In genomic region chrX:106999002-106999975, GRCh38 we compare ENCODE assay signal across 8 cellular contexts. TPM values are rescaled to one million over a fixed set of nuclear protein-coding genes. Genes with fewer than 3 reads are reported as not detected.
DNase-seq lines count a peak whose midpoint lies in the region; ATAC-seq and TF ChIP-seq lines count a peak whose summit lies in the region.

No MANE protein-coding gene starts in this region.

- H3K4me1 Mint-ChIP-seq in endothelial cell (ENCODE audit: unreplicated experiment) = no peaks in the 10 kb centered on the region
- peaks cover 0 to 10% of the 10 kb centered on the region in 2 donors for H3K4me1 Mint-ChIP-seq in stimulated activated naive B cell treated with anti-CD40 and anti-IgM and Interleukin-4, amounts not matched to agents 10 μg/mL and 1 μg/mL and 100 μg/mL, for 72 hours

- H3K27me3 Mint-ChIP-seq in endothelial cell (ENCODE audit: unreplicated experiment) = no peaks in the 10 kb centered on the region
- H3K27me3 Mint-ChIP-seq in stimulated activated naive B cell treated with anti-CD40 and anti-IgM and Interleukin-4, amounts not matched to agents 10 μg/mL and 1 μg/mL and 100 μg/mL, for 72 hours = peaks cover 7 to 9% of the 10 kb centered on the region in 2 donors

- H3K36me3 Mint-ChIP-seq in endothelial cell (ENCODE audit: low read depth, unreplicated experiment) = no peaks in the 10 kb centered on the region
- H3K36me3 Mint-ChIP-seq in stimulated activated naive B cell treated with anti-CD40 and anti-IgM and Interleukin-4, amounts not matched to agents 10 μg/mL and 1 μg/mL and 100 μg/mL, for 72 hours = no peaks in the 10 kb centered on the region

- no peak for TF ChIP-seq CTCF in endothelial cell (IDR thresholded peaks at IDR 0.05; ENCODE audit: unreplicated experiment)

- H3K27ac Mint-ChIP-seq in endothelial cell (ENCODE audit: unreplicated experiment) = no peak overlapping the region
- peak overlapping the region; percentile 63 for H3K27ac Mint-ChIP-seq in stimulated activated naive B cell treated with anti-CD40 and anti-IgM and Interleukin-4, amounts not matched to agents 10 μg/mL and 1 μg/mL and 100 μg/mL, for 72 hours

- no peaks in the 10 kb centered on the region for H3K9me3 Mint-ChIP-seq in endothelial cell (ENCODE audit: unreplicated experiment)
- H3K9me3 Mint-ChIP-seq in stimulated activated naive B cell treated with anti-CD40 and anti-IgM and Interleukin-4, amounts not matched to agents 10 μg/mL and 1 μg/mL and 100 μg/mL, for 72 hours = peaks cover 0 to 4% of the 10 kb centered on the region in 2 donors

- DNase-seq in SIG-M5 treated with dmso at 0.1 percent for 504 hours (lab: John Stamatoyannopoulos, UW; ENCODE audit: unreplicated experiment) (peak; percentile 22), SIG-M5 (lab: John Stamatoyannopoulos, UW) (no peak), NCI-H446 treated with DMSO at 0.1 percent for 48 hours (lab: John Stamatoyannopoulos, UW) (peak; percentile 3), endothelial cell (ENCODE audit: low spot score) (peak; percentile 19), middle frontal gyrus (ENCODE audit: extremely low spot score, low spot score) (peak; percentile 8)
- DNase-seq in activated CD8-positive, alpha-beta memory T cell treated with anti-CD3 and anti-CD28 coated beads, Interleukin-2, amount 50 U/mL, for 4 hours = peak; percentile 39
- no peak for DNase-seq in stimulated activated naive B cell treated with anti-CD40 and anti-IgM and Interleukin-4, amounts not matched to agents 10 μg/mL and 1 μg/mL and 100 μg/mL, for 72 hours

- H3K4me3 Mint-ChIP-seq in endothelial cell (ENCODE audit: unreplicated experiment) = peak overlapping the region; percentile 81
- peak overlapping the region; percentile 86 to 88 for H3K4me3 Mint-ChIP-seq in stimulated activated naive B cell treated with anti-CD40 and anti-IgM and Interleukin-4, amounts not matched to agents 10 μg/mL and 1 μg/mL and 100 μg/mL, for 72 hours

- peak; percentile 22 for ATAC-seq in HG03064 (IDR thresholded peaks at IDR 0.05; ENCODE audit: low read depth, unreplicated experiment)
- ATAC-seq in stimulated activated naive B cell treated with anti-CD40 and anti-IgM and Interleukin-4, amounts not matched to agents 10 μg/mL and 1 μg/mL and 100 μg/mL, for 72 hours (replicated peaks) = peak; percentile 64 to 69

RNA-seq across cellular contexts. Expression of gene MORC4, which starts 0.7 kb away (rescaled TPM):
- 4.5 TPM for total RNA-seq in endothelial cell (ENCODE audit: unreplicated experiment)

Comparison
In these comparisons a context has a peak if more than half of its experiments do, and no peak if none do; other contexts are left out.
1. DNase-seq: peak in SIG-M5 treated with dmso at 0.1 percent for 504 hours (single experiment), NCI-H446 treated with DMSO at 0.1 percent for 48 hours (single experiment), activated CD8-positive, alpha-beta memory T cell treated with anti-CD3 and anti-CD28 coated beads, Interleukin-2, amount 50 U/mL, for 4 hours (single experiment), endothelial cell (single experiment) and middle frontal gyrus (single experiment); none in SIG-M5 (single experiment) and stimulated activated naive B cell treated with anti-CD40 and anti-IgM and Interleukin-4, amounts not matched to agents 10 μg/mL and 1 μg/mL and 100 μg/mL, for 72 hours (single experiment).